13 cellular contexts compared by ENCODE assay signal in genomic region chr12:48965447-48965846, GRCh38. TPM values are rescaled to one million over a fixed set of nuclear protein-coding genes. Genes with fewer than 3 reads are reported as not detected.
DNase-seq lines count a peak whose midpoint lies in the region; ATAC-seq and TF ChIP-seq lines count a peak whose summit lies in the region.
"Had no signal": no experiment of that assay in that cellular context is flagged by ENCODE, and none has a peak within 500 bp of the region (broad histone marks: within the 10 kb centered on the region; RNA-seq: fewer than 3 reads in every experiment).

No MANE protein-coding gene starts in this region.

- H3K27ac ChIP-seq in GM23338 (ENCODE audit: low read depth) (no peak overlapping the region), esophagus muscularis mucosa (replicated peaks in 1 of 4) (no peak overlapping the region)
- H3K27ac ChIP-seq: KMS-11, thoracic aorta had no signal

- no peaks in the 10 kb centered on the region for H4K20me1 ChIP-seq in GM23338 (replicated peaks; ENCODE audit: insufficient read depth)

- H3K4me1 ChIP-seq in GM23338 (ENCODE audit: insufficient read depth) (peaks cover 45% of the 10 kb centered on the region), esophagus muscularis mucosa (peaks cover 8 to 13% (median 11%) of the 10 kb centered on the region in 4 donors)

- H3K4me3 Mint-ChIP-seq in GM23338 (0 out of 3 replicates have a peak overlapping the region, but pooled peaks have one; percentile 33), Calu3 (ENCODE audit: low read depth, unreplicated experiment) (no peak overlapping the region)
- H3K4me3 Mint-ChIP-seq in activated T-helper 17 cell treated with anti-CD3 and anti-CD28 coated beads, Interleukin-2, amount 50 U/mL, for 72 hours: no peak overlapping the region

- CTCF ChIA-PET in AG04449 (lab: Yijun Ruan, JAX) (interaction anchor here (0.7 to 40.7 kb wide), 3 partner anchors 28 to 112 kb away, joined by 3 to 1340 read pairs (median 4); partner anchors contain the start of genes DDN and WNT1), Calu3 (lab: Charles Lee) (no interaction called here)

- H3K36me3 Mint-ChIP-seq in GM23338 (ENCODE audit: low read depth) (no peaks in the 10 kb centered on the region), Calu3 (ENCODE audit: insufficient read depth, unreplicated experiment) (no peaks in the 10 kb centered on the region)
- no peaks in the 10 kb centered on the region for H3K36me3 Mint-ChIP-seq in activated T-helper 17 cell treated with anti-CD3 and anti-CD28 coated beads, Interleukin-2, amount 50 U/mL, for 72 hours (ENCODE audit: low read depth)

- H3K9me3 Mint-ChIP-seq in GM23338 (no peaks in the 10 kb centered on the region), Calu3 (ENCODE audit: low read depth, unreplicated experiment) (no peaks in the 10 kb centered on the region)
- H3K9me3 Mint-ChIP-seq in activated T-helper 17 cell treated with anti-CD3 and anti-CD28 coated beads, Interleukin-2, amount 50 U/mL, for 72 hours: no peaks in the 10 kb centered on the region

- peak overlapping the region; percentile 14 for H3K4me2 ChIP-seq in GM23338
- H3K4me2 ChIP-seq: KMS-11 had no signal

- TF ChIP-seq EP300 in esophagus muscularis mucosa (IDR thresholded peaks at IDR 0.05): no peak

- H3K4me1 Mint-ChIP-seq in GM23338 (peaks cover 51% of the 10 kb centered on the region), Calu3 (ENCODE audit: low read depth, unreplicated experiment) (peaks cover 9% of the 10 kb centered on the region)
- H3K4me1 Mint-ChIP-seq in activated T-helper 17 cell treated with anti-CD3 and anti-CD28 coated beads, Interleukin-2, amount 50 U/mL, for 72 hours: no peaks in the 10 kb centered on the region

- no peak overlapping the region for H3K4me3 ChIP-seq in AG04449 (ENCODE audit: low read depth, low read length)
- H3K4me3 ChIP-seq in GM23338: no peak overlapping the region; the same call in 1 of the 2 replicates
- H3K4me3 ChIP-seq in esophagus muscularis mucosa: no peak overlapping the region
- H3K4me3 ChIP-seq: thoracic aorta had no signal

- H3K27ac Mint-ChIP-seq in GM23338: 0 out of 2 replicates have a peak overlapping the region, but pooled peaks have one; percentile 94
- H3K27ac Mint-ChIP-seq in activated T-helper 17 cell treated with anti-CD3 and anti-CD28 coated beads, Interleukin-2, amount 50 U/mL, for 72 hours: no peak overlapping the region
- no peak overlapping the region for H3K27ac Mint-ChIP-seq in Calu3 (ENCODE audit: unreplicated experiment)

- intact Hi-C loops in Calu3 (cut with micrococcal nuclease; ENCODE audit: unreplicated experiment): no loop called here
- intact Hi-C loops in esophagus muscularis mucosa (cut with DNase I): no loop called here

- no peaks in the 10 kb centered on the region for H3K9me3 ChIP-seq in esophagus muscularis mucosa
- H3K9me3 ChIP-seq: thoracic aorta had no signal

- H3K27me3 Mint-ChIP-seq in GM23338 (ENCODE audit: insufficient read depth, low read depth, poor library complexity) (peaks cover 42% of the 10 kb centered on the region), Calu3 (ENCODE audit: unreplicated experiment) (peaks cover 39% of the 10 kb centered on the region)
- H3K27me3 Mint-ChIP-seq in activated T-helper 17 cell treated with anti-CD3 and anti-CD28 coated beads, Interleukin-2, amount 50 U/mL, for 72 hours: peaks cover 4% of the 10 kb centered on the region

- H2AFZ ChIP-seq in GM23338: no peak overlapping the region

- ATAC-seq in GM23338: peak; percentile 74
- peak; percentile 65 for ATAC-seq in activated T-helper 17 cell treated with anti-CD3 and anti-CD28 coated beads, Interleukin-2, amount 50 U/mL, for 72 hours (replicated peaks)

- DNase-seq in AG04449 (ENCODE audit: low read depth, low spot score) (no peak), GM23338 (ENCODE audit: low spot score) (peak; percentile 88), iPS-NIHi7 (ENCODE audit: extremely low spot score) (peak; percentile 68), activated gamma-delta T cell treated with Interleukin-2 at 50 U/mL for 16 hours (no peak), T-helper 9 cell (no peak), Calu3 (no peak), esophagus muscularis mucosa (ENCODE audit: extremely low spot score) (no peak)
- DNase-seq: activated naive CD4-positive, alpha-beta T cell treated with Interleukin-2 at 50 U/mL for 16 hours; erythroblast; NCI-H526 had no signal

- no TSS peak for BruUV-seq in Calu3 (replicated peaks; lab: Mats Ljungman, UMichigan)

- H3K9me2 ChIP-seq in GM23338 (ENCODE audit: insufficient read depth): no peaks in the 10 kb centered on the region

- peaks cover 25% of the 10 kb centered on the region for H3F3A ChIP-seq in GM23338 (replicated peaks; ENCODE audit: low read depth)

- no peaks in the 10 kb centered on the region for H3K36me3 ChIP-seq in GM23338 (ENCODE audit: insufficient read depth)
- no peaks in the 10 kb centered on the region for H3K36me3 ChIP-seq in esophagus muscularis mucosa
- H3K36me3 ChIP-seq: thoracic aorta had no signal

- TF ChIP-seq CTCF in AG04449 (IDR thresholded peaks at IDR 0.05; ENCODE audit: insufficient read depth, low read length, missing control alignments) (peak; percentile 60), GM23338 (conservative IDR thresholded peaks at IDR 0.05; ENCODE audit: low read depth in 2 of 2) (peak; percentile 56 to 66), Calu3 (IDR thresholded peaks at IDR 0.05; ENCODE audit: unreplicated experiment) (no peak), esophagus muscularis mucosa (IDR thresholded peaks at IDR 0.05) (no peak)

- no peaks in the 10 kb centered on the region for H3K79me2 ChIP-seq in GM23338 (replicated peaks; ENCODE audit: insufficient read depth)

- no peak for TF ChIP-seq POLR2A in esophagus muscularis mucosa (IDR thresholded peaks at IDR 0.05; ENCODE audit: low read depth)

- H3K27me3 ChIP-seq in GM23338 (ENCODE audit: insufficient read depth): peaks cover 50% of the 10 kb centered on the region
- H3K27me3 ChIP-seq in esophagus muscularis mucosa: peaks cover 4 to 38% (median 10%) of the 10 kb centered on the region in 4 donors

- POLR2A ChIA-PET in AG04449 (lab: Yijun Ruan, JAX): no interaction called here

TF ChIP-seq in GM23338, 12 proteins besides CTCF, POLR2A, EP300 and RAD21 (continues in another document):
- no peak for TF ChIP-seq REST (IDR thresholded peaks at IDR 0.05; ENCODE audit: unreplicated experiment)
- no peak for TF ChIP-seq EZH2phosphoT487 (IDR thresholded peaks at IDR 0.05; ENCODE audit: unreplicated experiment)
- no peak for TF ChIP-seq NANOG (IDR thresholded peaks at IDR 0.05; ENCODE audit: borderline replicate concordance)

RNA-seq across cellular contexts. Expression of gene WNT10B, which starts 6.1 kb away (rescaled TPM):
- 0.50 TPM in 1 of 2 replicates, not detected in the other for total RNA-seq in GM23338 (2014; rRNA removed; shearing (Covaris generic))
- not detected in 2 replicates for polyA plus RNA-seq in GM23338 (2016; fragmentation: Nextera tagmentation; extraction: Ambion mirVana)
- under 1 TPM; 0.22 to 0.29 TPM for total RNA-seq in activated T-helper 17 cell treated with anti-CD3 and anti-CD28 coated beads, Interleukin-2, amount 50 U/mL, for 72 hours
- 0.73 TPM in 1 of 2 replicates, not detected in the other for total RNA-seq in Calu3 (2022)
- total RNA-seq in esophagus muscularis mucosa: 1 to 10 TPM in 2 of 4 donors, under 1 TPM in 2; 0.92 to 1.8 (median 1.1) TPM

RNA-seq across cellular contexts. Expression of gene ARF3, which starts 8.2 kb away (rescaled TPM):
- total RNA-seq in GM23338 (2014; rRNA removed; shearing (Covaris generic)): 125 and 130 TPM in 2 replicates
- polyA plus RNA-seq in GM23338 (2016; fragmentation: Nextera tagmentation; extraction: Ambion mirVana): 53.9 and 57.0 TPM in 2 replicates
- 100 to 1,000 TPM in 1 of 2 donors, 10 to 100 TPM in 1; 84.1 to 128 TPM for total RNA-seq in activated T-helper 17 cell treated with anti-CD3 and anti-CD28 coated beads, Interleukin-2, amount 50 U/mL, for 72 hours
- total RNA-seq in Calu3 (2022): 142 and 164 TPM in 2 replicates
- 10 to 100 TPM; 42.8 to 71.9 (median 65.1) TPM for total RNA-seq in esophagus muscularis mucosa

RNA-seq across cellular contexts. Expression of gene WNT1, which starts 12.7 kb away (rescaled TPM):
- not detected in 2 replicates for total RNA-seq in GM23338 (2014; rRNA removed; shearing (Covaris generic))
- polyA plus RNA-seq in GM23338 (2016; fragmentation: Nextera tagmentation; extraction: Ambion mirVana): not detected in 2 replicates
- not detected for total RNA-seq in activated T-helper 17 cell treated with anti-CD3 and anti-CD28 coated beads, Interleukin-2, amount 50 U/mL, for 72 hours
- not detected in 2 replicates for total RNA-seq in Calu3 (2022)
- not detected for total RNA-seq in esophagus muscularis mucosa

RNA-seq across cellular contexts. Expression of gene DDN, which starts 33.7 kb away (rescaled TPM):
- total RNA-seq in GM23338 (2014; rRNA removed; shearing (Covaris generic)): 0.04 and 0.10 TPM in 2 replicates
- 0.12 TPM in 1 of 2 replicates, not detected in the other for polyA plus RNA-seq in GM23338 (2016; fragmentation: Nextera tagmentation; extraction: Ambion mirVana)
- 1 to 10 TPM in 1 of 2 donors, under 1 TPM in 1; 0.32 to 1.5 TPM for total RNA-seq in activated T-helper 17 cell treated with anti-CD3 and anti-CD28 coated beads, Interleukin-2, amount 50 U/mL, for 72 hours
- 0.12 and 0.21 TPM in 2 replicates for total RNA-seq in Calu3 (2022)
- under 1 TPM in 1 of 4 donors, not detected in 3; 0.11 TPM for total RNA-seq in esophagus muscularis mucosa

RNA-seq across cellular contexts. Expression of gene FKBP11, which starts 40.2 kb away (rescaled TPM):
- total RNA-seq in GM23338 (2014; rRNA removed; shearing (Covaris generic)): 29.5 and 45.0 TPM in 2 replicates
- polyA plus RNA-seq in GM23338 (2016; fragmentation: Nextera tagmentation; extraction: Ambion mirVana): 94.9 and 97.2 TPM in 2 replicates
- 100 to 1,000 TPM in 1 of 2 donors, 10 to 100 TPM in 1; 55.0 to 100 TPM for total RNA-seq in activated T-helper 17 cell treated with anti-CD3 and anti-CD28 coated beads, Interleukin-2, amount 50 U/mL, for 72 hours
- 20.1 and 21.4 TPM in 2 replicates for total RNA-seq in Calu3 (2022)
- total RNA-seq in esophagus muscularis mucosa: 1 to 10 TPM; 4.9 to 8.1 (median 7.8) TPM

Comparison
In these comparisons a context has a peak if more than half of its experiments do, and no peak if none do; other contexts are left out.
1. DNase-seq: peak in GM23338 (single experiment) and iPS-NIHi7 (single experiment); none in AG04449 (single experiment), activated gamma-delta T cell treated with Interleukin-2 at 50 U/mL for 16 hours (single experiment), T-helper 9 cell (single experiment), Calu3 (single experiment) and esophagus muscularis mucosa (single experiment).
2. CTCF ChIP-seq: peak in AG04449 (single experiment) and GM23338 (2 of 2); none in Calu3 (single experiment) and esophagus muscularis mucosa (0 of 3).